Comparison of ENCODE assay signal across 9 cellular contexts in the genomic region with DNA sequence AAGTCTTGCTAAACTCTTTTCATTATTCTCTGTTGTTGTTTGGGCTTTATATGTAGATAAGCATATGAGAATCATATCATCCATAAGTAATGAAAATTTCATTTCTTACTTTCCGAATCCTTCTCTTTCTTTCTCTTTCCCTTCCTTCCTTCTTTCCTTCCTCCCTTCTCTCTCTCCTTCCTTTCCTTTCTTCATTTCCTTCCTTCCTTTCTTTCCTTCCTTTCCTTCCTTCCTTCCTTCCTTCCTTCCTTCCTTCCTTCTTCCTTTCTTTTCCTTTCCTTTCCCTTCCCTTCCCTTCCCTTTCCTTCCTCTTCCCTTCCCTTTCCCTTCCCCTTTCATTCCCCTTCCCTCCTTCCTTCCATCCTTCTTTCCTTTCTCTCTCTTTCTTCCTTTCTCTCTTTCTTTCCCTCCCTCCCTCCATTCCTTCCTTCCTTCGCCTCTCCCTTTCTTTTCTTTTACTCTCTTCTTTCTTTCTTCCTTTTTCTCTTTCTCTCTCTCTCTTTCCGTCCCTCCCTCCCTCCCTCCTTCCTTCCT.
"Had no signal": no experiment of that assay in that cellular context is flagged by ENCODE, and none has a peak within 500 bp of the region (broad histone marks: within the 10 kb centered on the region; RNA-seq: fewer than 3 reads in every experiment).

No MANE protein-coding gene starts in this region.

- H3K4me3 ChIP-seq: GM23248, HAP-1 had no signal

- H3K36me3 ChIP-seq: HAP-1 had no signal

- H3K4me2 ChIP-seq: KMS-11 had no signal

- H3K27ac ChIP-seq: GM23248, HL-60, KMS-11 had no signal

- H2AFZ ChIP-seq: GM23248 had no signal

- ATAC-seq: HCT116 had no signal

- H3K9ac ChIP-seq: GM23248, KMS-11 had no signal

- DNase-seq: GM23248, GOT3, H7, IMR-90, KBM-7 had no signal

- H3K4me1 ChIP-seq: HAP-1 had no signal

- H3K9me3 ChIP-seq: HAP-1 had no signal
